17 cellular contexts compared by ENCODE assay signal in the genomic region with DNA sequence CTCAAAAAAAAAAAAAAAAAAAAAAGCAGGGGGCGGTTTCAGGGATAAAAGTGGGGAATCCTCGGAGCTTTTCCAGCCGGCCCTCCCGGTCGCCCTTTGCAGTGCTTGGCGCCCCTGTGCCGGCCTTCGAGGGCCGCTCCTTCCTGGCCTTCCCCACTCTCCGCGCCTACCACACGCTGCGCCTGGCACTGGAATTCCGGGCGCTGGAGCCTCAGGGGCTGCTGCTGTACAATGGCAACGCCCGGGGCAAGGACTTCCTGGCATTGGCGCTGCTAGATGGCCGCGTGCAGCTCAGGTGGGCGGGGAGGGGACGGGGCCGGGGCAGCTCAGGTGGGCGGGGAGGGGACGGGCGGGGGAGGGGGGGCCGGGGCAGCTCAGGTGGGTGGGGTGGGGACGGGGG. TPM values are rescaled to one million over a fixed set of nuclear protein-coding genes. Genes with fewer than 3 reads are reported as not detected.
DNase-seq lines count a peak whose midpoint lies in the region; ATAC-seq and TF ChIP-seq lines count a peak whose summit lies in the region.
"Had no signal": no experiment of that assay in that cellular context is flagged by ENCODE, and none has a peak within 500 bp of the region (broad histone marks: within the 10 kb centered on the region; RNA-seq: fewer than 3 reads in every experiment).

No MANE protein-coding gene starts in this region.

- TF ChIP-seq CTCF in mesothelial cell of epicardium (IDR thresholded peaks at IDR 0.05; ENCODE audit: unreplicated experiment): no peak

- H3K27me3 Mint-ChIP-seq in mesothelial cell of epicardium (ENCODE audit: low read depth): no peaks in the 10 kb centered on the region

- H3K4me1 Mint-ChIP-seq in mesothelial cell of epicardium: no peaks in the 10 kb centered on the region
- H3K4me1 Mint-ChIP-seq: CD14-positive monocyte, H9 had no signal

- intact Hi-C loops in left colon (cut with DNase I, micrococcal nuclease): no loop called here

- H3K4me3 Mint-ChIP-seq in mesothelial cell of epicardium: no peak overlapping the region
- H3K4me3 Mint-ChIP-seq: CD14-positive monocyte; CD4-positive, alpha-beta memory T cell; H9 had no signal

- no peak overlapping the region for H3K27ac Mint-ChIP-seq in mesothelial cell of epicardium
- H3K27ac Mint-ChIP-seq: CD14-positive monocyte; CD4-positive, alpha-beta memory T cell; H9 had no signal

- ATAC-seq in left colon (peak; percentile 15), HG03457 (IDR thresholded peaks at IDR 0.05; ENCODE audit: unreplicated experiment) (no peak)
- ATAC-seq: A549 had no signal

- H3K36me3 Mint-ChIP-seq in mesothelial cell of epicardium: peaks cover 22% of the 10 kb centered on the region
- H3K36me3 Mint-ChIP-seq: CD14-positive monocyte; CD4-positive, alpha-beta memory T cell had no signal

- no peaks in the 10 kb centered on the region for H3K9me3 Mint-ChIP-seq in mesothelial cell of epicardium
- H3K9me3 Mint-ChIP-seq: H9 had no signal

- DNase-seq in NCI-H748 (lab: John Stamatoyannopoulos, UW; ENCODE audit: unreplicated experiment) (peak; percentile 7), NCI-H748 treated with DMSO at 0.1 percent for 48 hours (lab: John Stamatoyannopoulos, UW) (no peak), NCI-H146 treated with DMSO at 0.1 percent for 48 hours (lab: John Stamatoyannopoulos, UW; ENCODE audit: unreplicated experiment) (peak; percentile 2), left colon (no peak), mesothelial cell of epicardium (ENCODE audit: low spot score in 2 of 2, unreplicated experiment in 2 of 2) (no peak), middle frontal gyrus (ENCODE audit: extremely low spot score, low spot score) (no peak)
- DNase-seq: Calu3; CD4-positive, alpha-beta memory T cell; DMS79 treated with DMSO at 0.1 percent for 48 hours; GF-D8; H9; KBM-7 had no signal

RNA-seq across cellular contexts. Expression of gene RNF223, which starts 25.3 kb away (rescaled TPM):
- total RNA-seq in left colon: 1 to 10 TPM; 3.4 to 5.3 TPM
- total RNA-seq in mesothelial cell of epicardium: 0.27 to 0.57 TPM (median 0.40 TPM) in 3 replicates
- total RNA-seq: CD4-positive, alpha-beta memory T cell; H1; H9; HT1080 had no signal

RNA-seq across cellular contexts. Expression of gene AGRN, which starts 28.8 kb away (rescaled TPM):
- total RNA-seq in left colon (10 to 100 TPM; 54.0 to 59.5 TPM), mesothelial cell of epicardium (502 to 532 TPM (median 514 TPM) in 3 replicates)

RNA-seq across cellular contexts. Expression of gene ISG15, which starts 35.5 kb away (rescaled TPM):
- total RNA-seq in left colon: 10 to 100 TPM; 31.2 to 37.9 TPM
- 112 to 139 TPM (median 123 TPM) in 3 replicates for total RNA-seq in mesothelial cell of epicardium

RNA-seq across cellular contexts. Expression of gene HES4, which starts 48.9 kb away (rescaled TPM):
- total RNA-seq in left colon (10 to 100 TPM; 19.5 to 24.2 TPM), mesothelial cell of epicardium (87.7 to 92.1 TPM (median 92.0 TPM) in 3 replicates)
- total RNA-seq: CD4-positive, alpha-beta memory T cell had no signal

Comparison
In these comparisons a context has a peak if more than half of its experiments do, and no peak if none do; other contexts are left out.
1. DNase-seq: peak in NCI-H748 (single experiment) and NCI-H146 treated with DMSO at 0.1 percent for 48 hours (single experiment); none in NCI-H748 treated with DMSO at 0.1 percent for 48 hours (single experiment), left colon (0 of 2), mesothelial cell of epicardium (0 of 2) and middle frontal gyrus (single experiment).